ENCODE assay signal across 8 cellular contexts in the genomic region with DNA sequence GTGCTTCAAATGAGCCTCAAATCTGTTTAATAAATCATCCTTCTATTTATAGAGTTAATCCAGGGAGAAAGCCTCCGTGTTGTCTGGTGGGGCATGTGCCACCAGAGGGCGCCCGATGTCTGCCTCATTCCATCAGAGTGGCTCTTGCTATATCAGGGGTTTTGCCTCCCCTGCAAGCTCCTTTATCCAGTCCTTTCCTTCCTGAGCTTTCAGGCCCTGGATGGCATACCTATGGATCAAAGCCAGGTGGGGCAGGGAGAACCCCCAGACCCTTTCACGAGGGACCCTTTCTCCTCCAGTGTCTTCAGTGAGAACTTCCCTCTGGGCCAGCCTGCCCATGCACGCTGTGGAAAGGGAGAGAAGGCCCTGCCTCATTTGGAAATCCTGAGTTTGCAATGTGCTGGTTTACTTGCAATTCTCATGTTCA. TPM values are rescaled to one million over a fixed set of nuclear protein-coding genes. Genes with fewer than 3 reads are reported as not detected.
DNase-seq lines count a peak whose midpoint lies in the region; ATAC-seq and TF ChIP-seq lines count a peak whose summit lies in the region.

No MANE protein-coding gene starts in this region.

- no peak overlapping the region for H3K27ac Mint-ChIP-seq in osteocyte (ENCODE audit: unreplicated experiment)

- H3F3A ChIP-seq in GM23248 (ENCODE audit: insufficient read depth) (peaks cover 7% of the 10 kb centered on the region), Loucy (ENCODE audit: low read depth) (no peaks in the 10 kb centered on the region)

- H3K4me3 ChIP-seq in GM23248 (no peak overlapping the region), Loucy (ENCODE audit: low read length, poor library complexity, severe bottlenecking) (no peak overlapping the region), thoracic aorta (no peak overlapping the region)

- peak; percentile 82 for ATAC-seq in thoracic aorta (ENCODE audit: insufficient number of reproducible peaks, low FRiP score, low read depth)

- no peaks in the 10 kb centered on the region for H3K79me2 ChIP-seq in GM23248 (ENCODE audit: insufficient read depth)
- H3K79me2 ChIP-seq in Loucy (ENCODE audit: insufficient read depth, low read length), result no peaks in the 10 kb centered on the region

- TF ChIP-seq CTCF in Loucy (conservative IDR thresholded peaks at IDR 0.05; ENCODE audit: low read length), result peak; percentile 94
- peak; percentile 97 for TF ChIP-seq CTCF in osteocyte (IDR thresholded peaks at IDR 0.05)
- peak; percentile 89 for TF ChIP-seq CTCF in thoracic aorta (IDR thresholded peaks at IDR 0.05)

- H3K4me1 Mint-ChIP-seq in osteocyte (ENCODE audit: unreplicated experiment), result peaks cover 39% of the 10 kb centered on the region

- 17% methylated on average over 5 of the region's 5 CpGs for WGBS in GM23248 (ENCODE audit: low coverage in 1 of 2, low lambda C conversion rate in 2 of 2, missing lambda C conversion rate in 2 of 2), 2 experiments

- H3K9me3 Mint-ChIP-seq in osteocyte (ENCODE audit: unreplicated experiment), result no peaks in the 10 kb centered on the region

- H4K20me1 ChIP-seq in GM23248 (ENCODE audit: insufficient read depth) (no peaks in the 10 kb centered on the region), Loucy (ENCODE audit: insufficient read depth, low read length, poor library complexity, severe bottlenecking) (no peaks in the 10 kb centered on the region)

- H3K27me3 ChIP-seq in GM23248 (replicated peaks; ENCODE audit: insufficient read depth), result no peaks in the 10 kb centered on the region
- H3K27me3 ChIP-seq in Loucy (ENCODE audit: insufficient read depth, low read length, poor library complexity, severe bottlenecking), result no peaks in the 10 kb centered on the region
- no peaks in the 10 kb centered on the region for H3K27me3 ChIP-seq in thoracic aorta (replicated peaks; ENCODE audit: insufficient read depth)

- no peaks in the 10 kb centered on the region for H3K9me3 ChIP-seq in GM23248 (ENCODE audit: low read depth)
- H3K9me3 ChIP-seq in Loucy (ENCODE audit: insufficient read depth, low read depth, low read length), result no peaks in the 10 kb centered on the region
- no peaks in the 10 kb centered on the region for H3K9me3 ChIP-seq in thoracic aorta

- H3K9ac ChIP-seq in GM23248 (no peak overlapping the region), Loucy (ENCODE audit: low read depth, low read length, poor library complexity, severe bottlenecking) (no peak overlapping the region)

- H2AFZ ChIP-seq in GM23248 (no peak overlapping the region; the same call in 1 of the 2 replicates), Loucy (ENCODE audit: low read length) (no peak overlapping the region)

- in situ Hi-C loops in GM23248 (cut with MboI), result loop anchor here (5.0 kb wide), 1 partner anchor 847 kb away; no protein-coding TSS in a partner anchor

- H3K9me2 ChIP-seq in GM23248 (ENCODE audit: insufficient read depth) (no peaks in the 10 kb centered on the region), Loucy (replicated peaks; ENCODE audit: low read depth, low read length) (no peaks in the 10 kb centered on the region)

- no peaks in the 10 kb centered on the region for H3K27me3 Mint-ChIP-seq in osteocyte (ENCODE audit: unreplicated experiment)

- no peaks in the 10 kb centered on the region for H3K36me3 Mint-ChIP-seq in osteocyte (ENCODE audit: unreplicated experiment)

- H3K36me3 ChIP-seq in GM23248 (ENCODE audit: low read depth) (no peaks in the 10 kb centered on the region), Loucy (ENCODE audit: insufficient read depth, low read length) (no peaks in the 10 kb centered on the region), thoracic aorta (no peaks in the 10 kb centered on the region)

- DNase-seq in EH (ENCODE audit: low read depth), result peak; percentile 82
- DNase-seq in GM23248, result peak; percentile 80
- peak; percentile 1 for DNase-seq in SIG-M5 (lab: John Stamatoyannopoulos, UW)
- DNase-seq in activated gamma-delta T cell treated with Interleukin-2 at 50 U/mL for 16 hours, result peak; percentile 69
- peak; percentile 60 for DNase-seq in germinal center (ENCODE audit: low spot score)
- DNase-seq in osteocyte (ENCODE audit: extremely low spot score, unreplicated experiment), result peak; percentile 91
- peak; percentile 46 for DNase-seq in thoracic aorta (ENCODE audit: low spot score)

- H3K27ac ChIP-seq in GM23248 (no peak overlapping the region), thoracic aorta (peak overlapping the region; percentile 62 to 68)

- H3K4me1 ChIP-seq in GM23248 (ENCODE audit: insufficient read depth) (peaks cover 40% of the 10 kb centered on the region), Loucy (ENCODE audit: insufficient read depth, low read length, poor library complexity, severe bottlenecking) (no peaks in the 10 kb centered on the region), thoracic aorta (ENCODE audit: control insufficient read depth in 1 of 2, low read depth in 2 of 2) (peaks cover 14 to 56% of the 10 kb centered on the region in 2 donors)

- H3K4me2 ChIP-seq in GM23248 (ENCODE audit: unreplicated experiment) (peak overlapping the region; percentile 4), Loucy (ENCODE audit: low read depth, low read length, poor library complexity, severe bottlenecking) (no peak overlapping the region)

- no peak overlapping the region for H3K4me3 Mint-ChIP-seq in osteocyte (ENCODE audit: unreplicated experiment)

RNA-seq across cellular contexts. Expression of a gene that starts 39.8 kb away (rescaled TPM):
- 25.2 and 29.8 TPM in 2 replicates for total RNA-seq in GM23248 (2014; rRNA removed; shearing (Covaris generic))
- 31.3 and 32.5 TPM in 2 replicates for polyA plus RNA-seq in GM23248 (2016; fragmentation: Nextera tagmentation; extraction: Ambion mirVana)
- 19.0 and 21.3 TPM in 2 replicates for total RNA-seq in osteocyte
- total RNA-seq in thoracic aorta, result 10 to 100 TPM; 25.7 to 40.8 TPM

Comparison
In these comparisons a context has a peak if more than half of its experiments do, and no peak if none do; other contexts are left out.
1. DNase-seq: peak in every context shown above with its lines; median percentile 91 in osteocyte; 82 in EH; 80 in GM23248; 69 in activated gamma-delta T cell treated with Interleukin-2 at 50 U/mL for 16 hours; 60 in germinal center; 46 in thoracic aorta; 1 in SIG-M5.